In genomic region chr6:166330612-166331011, GRCh38 we compare ENCODE assay signal across 11 cellular contexts. TPM values are rescaled to one million over a fixed set of nuclear protein-coding genes. Genes with fewer than 3 reads are reported as not detected.
DNase-seq lines count a peak whose midpoint lies in the region; ATAC-seq, FAIRE-seq and TF ChIP-seq lines count a peak whose summit lies in the region.
"Had no signal": no experiment of that assay in that cellular context is flagged by ENCODE, and none has a peak within 500 bp of the region (broad histone marks: within the 10 kb centered on the region; RNA-seq: fewer than 3 reads in every experiment).

No MANE protein-coding gene starts in this region.

- H3K27me3 ChIP-seq in dorsolateral prefrontal cortex (no peaks in the 10 kb centered on the region), spleen (replicated peaks in 1 of 7) (no peaks in the 10 kb centered on the region), left lung (no peaks in the 10 kb centered on the region), vagina (no peaks in the 10 kb centered on the region)
- H3K27me3 ChIP-seq: neutrophil had no signal

- TF ChIP-seq CTCF in dorsolateral prefrontal cortex (IDR thresholded peaks at IDR 0.05 in 54 of 56, conservative IDR thresholded peaks at IDR 0.05 in 2 of 56; ENCODE audit: low read depth in 1 of 56, partially characterized antibody in 56 of 56) (peak in 50 of 56 donors; percentile 6 to 71 (median 51)), kidney (IDR thresholded peaks at IDR 0.05; ENCODE audit: borderline replicate concordance, extremely low read depth, insufficient read depth) (peak; percentile 9), spleen (IDR thresholded peaks at IDR 0.05 in 8 of 11, conservative IDR thresholded peaks at IDR 0.05 in 3 of 11) (no peak), left lung (IDR thresholded peaks at IDR 0.05) (no peak), vagina (IDR thresholded peaks at IDR 0.05) (no peak)

- peak; percentile 36 for DNase-seq in LHCN-M2 (ENCODE audit: low read depth)
- peak; percentile 36 to 86 (median 82) for DNase-seq in dorsolateral prefrontal cortex
- no peak for DNase-seq in kidney
- peak; percentile 77 for DNase-seq in spleen
- DNase-seq in left lung, result no peak
- DNase-seq in vagina (ENCODE audit: extremely low spot score in 2 of 2), result no peak
- DNase-seq in cerebellum (ENCODE audit: low spot score), result no peak
- DNase-seq: effector CD8-positive, alpha-beta T cell; KG1 had no signal

- H3K9me3 ChIP-seq in kidney (ENCODE audit: control insufficient read depth in 1 of 2, low read length in 2 of 2) (no peaks in the 10 kb centered on the region), spleen (no peaks in the 10 kb centered on the region), left lung (no peaks in the 10 kb centered on the region), vagina (no peaks in the 10 kb centered on the region)
- H3K9me3 ChIP-seq: neutrophil had no signal

- H3K4me3 ChIP-seq in dorsolateral prefrontal cortex (peak overlapping the region in 20 of 59 donors; percentile 1 to 44 (median 19)), kidney (ENCODE audit: low read length in 2 of 2) (no peak overlapping the region), spleen (no peak overlapping the region), left lung (no peak overlapping the region), vagina (no peak overlapping the region)

- H3K27ac ChIP-seq in dorsolateral prefrontal cortex, result peak overlapping the region in 55 of 59 donors; percentile 29 to 93 (median 81)
- no peak overlapping the region for H3K27ac ChIP-seq in kidney (ENCODE audit: low read depth in 2 of 2, low read length in 2 of 2)
- no peak overlapping the region for H3K27ac ChIP-seq in spleen
- H3K27ac ChIP-seq in left lung, result no peak overlapping the region
- no peak overlapping the region for H3K27ac ChIP-seq in vagina
- H3K27ac ChIP-seq: neutrophil had no signal

- ATAC-seq in left lung (no peak), HG02610 (IDR thresholded peaks at IDR 0.05; ENCODE audit: unreplicated experiment) (no peak)

- H3K9ac ChIP-seq in kidney (ENCODE audit: low read length in 2 of 2), result no peak overlapping the region

- 70 to 80% (median 71%) methylated on average over 11 of the region's 11 CpGs for WGBS in spleen, 5 donors

- intact Hi-C loops in dorsolateral prefrontal cortex (cut with DNase I), result loop anchor here in 1 of 2 donors (5.0 kb wide), 1 partner anchor 67 kb away; no protein-coding TSS in a partner anchor
- intact Hi-C loops in kidney (cut with DNase I), result no loop called here
- intact Hi-C loops in spleen (cut with DNase I; ENCODE audit: low total_unique reads), result no loop called here
- intact Hi-C loops in left lung (cut with DNase I), result no loop called here
- intact Hi-C loops in vagina (cut with DNase I), result loop anchor here (10.0 kb wide), 1 partner anchor 54 kb away; the partner anchor contains the start of gene MPC1

- peaks cover 8 to 13% of the 10 kb centered on the region in 2 donors for H3K36me3 ChIP-seq in kidney (ENCODE audit: control insufficient read depth in 1 of 2, insufficient read depth in 2 of 2, low read length in 2 of 2)
- peaks cover 0 to 72% (median 38%) of the 10 kb centered on the region in 6 donors for H3K36me3 ChIP-seq in spleen
- peaks cover 0 to 52% of the 10 kb centered on the region in 2 donors for H3K36me3 ChIP-seq in left lung
- H3K36me3 ChIP-seq in vagina, result peaks cover 0 to 20% of the 10 kb centered on the region in 2 donors

- TF ChIP-seq POLR2A in spleen (IDR thresholded peaks at IDR 0.05), result no peak
- TF ChIP-seq POLR2A in vagina (IDR thresholded peaks at IDR 0.05), result no peak

- FAIRE-seq in kidney (lab: Jason Lieb, UNC), result no peak

- H3K4me1 ChIP-seq in kidney (ENCODE audit: control insufficient read depth in 1 of 2, insufficient read depth in 1 of 2, low read depth in 1 of 2, low read length in 2 of 2), result peaks cover 0 to 2% of the 10 kb centered on the region in 2 donors
- peaks cover 33 to 73% (median 51%) of the 10 kb centered on the region in 6 donors for H3K4me1 ChIP-seq in spleen
- peaks cover 0 to 42% of the 10 kb centered on the region in 2 donors for H3K4me1 ChIP-seq in left lung
- peaks cover 11% of the 10 kb centered on the region for H3K4me1 ChIP-seq in vagina

RNA-seq across cellular contexts. Expression of gene SFT2D1, which starts 11.7 kb away (rescaled TPM):
- 46.8 and 58.4 TPM in 2 replicates for total RNA-seq in LHCN-M2 (2014; rRNA removed)
- 36.1 TPM for polyA plus RNA-seq in LHCN-M2 (2012)
- total RNA-seq in dorsolateral prefrontal cortex, result 10 to 100 TPM; 32.7 to 79.7 (median 45.4) TPM
- 48.3 TPM for total RNA-seq in kidney
- 73.2 TPM for polyA plus RNA-seq in kidney (ENCODE audit: insufficient read depth, low read depth, low replicate concordance)
- total RNA-seq in spleen, result 10 to 100 TPM; 46.0 to 66.4 (median 51.9) TPM
- polyA plus RNA-seq in spleen, result 10 to 100 TPM; 58.8 to 71.0 (median 69.7) TPM
- 10 to 100 TPM; 51.0 to 63.8 TPM for total RNA-seq in left lung
- total RNA-seq in vagina, result 23.3 TPM
- 18.9 TPM for total RNA-seq in cerebellum

RNA-seq across cellular contexts. Expression of gene PRR18, which starts 22.4 kb away (rescaled TPM):
- total RNA-seq in LHCN-M2 (2014; rRNA removed), result not detected in 2 replicates
- 0.02 TPM for polyA plus RNA-seq in LHCN-M2 (2012)
- 100 to 1,000 TPM in 13 of 120 experiments, 10 to 100 TPM in 105, 1 to 10 TPM in 2; 7.1 to 260 (median 51.2) TPM for total RNA-seq in dorsolateral prefrontal cortex
- 0.19 TPM for total RNA-seq in kidney
- polyA plus RNA-seq in kidney (ENCODE audit: insufficient read depth, low read depth, low replicate concordance), result not detected
- under 1 TPM in 2 of 7 donors, not detected in 5; 0.28 to 0.30 TPM for total RNA-seq in spleen
- under 1 TPM in 2 of 3 donors, not detected in 1; 0.03 to 0.08 TPM for polyA plus RNA-seq in spleen
- total RNA-seq in left lung, result under 1 TPM; 0.09 to 0.94 TPM
- total RNA-seq in vagina, result not detected
- total RNA-seq in cerebellum, result 0.54 TPM

RNA-seq across cellular contexts. Expression of gene MPC1, which starts 52.1 kb away (rescaled TPM):
- 13.3 and 22.7 TPM in 2 replicates for total RNA-seq in LHCN-M2 (2014; rRNA removed)
- polyA plus RNA-seq in LHCN-M2 (2012), result 26.0 TPM
- 100 to 1,000 TPM in 23 of 120 experiments, 10 to 100 TPM in 97; 59.1 to 146 (median 85.0) TPM for total RNA-seq in dorsolateral prefrontal cortex
- 74.1 TPM for total RNA-seq in kidney
- 313 TPM for polyA plus RNA-seq in kidney (ENCODE audit: insufficient read depth, low read depth, low replicate concordance)
- total RNA-seq in spleen, result 10 to 100 TPM; 29.1 to 56.8 (median 34.5) TPM
- 10 to 100 TPM; 49.5 to 58.6 (median 52.4) TPM for polyA plus RNA-seq in spleen
- 10 to 100 TPM; 51.4 to 56.7 TPM for total RNA-seq in left lung
- total RNA-seq in vagina, result 44.0 TPM
- total RNA-seq in cerebellum, result 27.1 TPM

Comparison
In these comparisons a context has a peak if more than half of its experiments do, and no peak if none do; other contexts are left out.
1. DNase-seq: peak in LHCN-M2 (single experiment), dorsolateral prefrontal cortex (10 of 10) and spleen (single experiment); none in kidney (single experiment), left lung (0 of 2), vagina (0 of 2) and cerebellum (single experiment).
2. H3K27ac ChIP-seq: peak in dorsolateral prefrontal cortex (55 of 59); none in kidney (0 of 2), spleen (0 of 8), left lung (0 of 2) and vagina (single experiment).
3. CTCF ChIP-seq: peak in dorsolateral prefrontal cortex (50 of 56) and kidney (single experiment); none in spleen (0 of 11), left lung (0 of 2) and vagina (0 of 3).